ENCODE assay signal across 6 cellular contexts in genomic region chr9:113491147-113491546, GRCh38. TPM values are rescaled to one million over a fixed set of nuclear protein-coding genes. Genes with fewer than 3 reads are reported as not detected.
DNase-seq lines count a peak whose midpoint lies in the region; ATAC-seq and TF ChIP-seq lines count a peak whose summit lies in the region.
"Not testable (repeated sequence)": the region's sequence is repeated elsewhere in the genome, so short reads cannot be mapped to it uniquely, and the experiment has no call there.

No MANE protein-coding gene starts in this region.

- CTCF ChIA-PET in activated naive CD4-positive, alpha-beta T cell treated with anti-CD3 and anti-CD28 coated beads, Interleukin-2, amount 10 ng/mL, durations not matched to agents 7 days and 5 days (lab: Charles Lee): interaction anchor here (0.8 kb wide), 1 partner anchor 100 kb away, joined by 3 read pairs; no protein-coding TSS in a partner anchor

- not testable (repeated sequence) for H3K4me3 Mint-ChIP-seq in activated naive CD4-positive, alpha-beta T cell treated with anti-CD3 and anti-CD28 coated beads, Interleukin-2, amount 10 ng/mL, durations not matched to agents 7 days and 5 days

- H3K4me1 ChIP-seq in Karpas-422 (ENCODE audit: low read length): not testable (repeated sequence)
- H3K4me1 ChIP-seq in esophagus muscularis mucosa (peaks cover 30 to 66% (median 48%) of the 10 kb centered on the region in 4 donors), heart right ventricle (peaks cover 0 to 58% (median 33%) of the 10 kb centered on the region in 9 donors), psoas muscle (peaks cover 44% of the 10 kb centered on the region), thyroid gland (peaks cover 21 to 22% of the 10 kb centered on the region in 2 donors)

- H3K4me3 ChIP-seq in Karpas-422 (ENCODE audit: low read length); esophagus muscularis mucosa; heart right ventricle; psoas muscle; thyroid gland (replicated peaks in 1 of 3): not testable (repeated sequence)

- H3K9me3 Mint-ChIP-seq in activated naive CD4-positive, alpha-beta T cell treated with anti-CD3 and anti-CD28 coated beads, Interleukin-2, amount 10 ng/mL, durations not matched to agents 7 days and 5 days: not testable (repeated sequence)

- not testable (repeated sequence) for TF ChIP-seq EP300 in esophagus muscularis mucosa (IDR thresholded peaks at IDR 0.05)

- H3K27me3 ChIP-seq in Karpas-422 (ENCODE audit: low read length); esophagus muscularis mucosa; heart right ventricle; psoas muscle (ENCODE audit: insufficient read depth in 3 of 3, low read length in 2 of 3); thyroid gland: not testable (repeated sequence)

- H3K4me1 Mint-ChIP-seq in activated naive CD4-positive, alpha-beta T cell treated with anti-CD3 and anti-CD28 coated beads, Interleukin-2, amount 10 ng/mL, durations not matched to agents 7 days and 5 days: not testable (repeated sequence)

- not testable (repeated sequence) for H3K9me2 ChIP-seq in Karpas-422 (replicated peaks; ENCODE audit: insufficient read depth, low read length)

- not testable (repeated sequence) for H3K9me3 ChIP-seq in Karpas-422 (ENCODE audit: low read length); esophagus muscularis mucosa; heart right ventricle; psoas muscle; thyroid gland

- H3K9ac ChIP-seq in Karpas-422 (ENCODE audit: low read length): not testable (repeated sequence)

- not testable (repeated sequence) for H3K36me3 ChIP-seq in Karpas-422 (ENCODE audit: insufficient read depth, low read length); esophagus muscularis mucosa; heart right ventricle; psoas muscle (ENCODE audit: insufficient read depth in 1 of 2, low read depth in 1 of 2); thyroid gland

- peaks cover 21% of the 10 kb centered on the region for H3K27me3 Mint-ChIP-seq in activated naive CD4-positive, alpha-beta T cell treated with anti-CD3 and anti-CD28 coated beads, Interleukin-2, amount 10 ng/mL, durations not matched to agents 7 days and 5 days

- not testable (repeated sequence) for TF ChIP-seq POLR2A in esophagus muscularis mucosa (IDR thresholded peaks at IDR 0.05; ENCODE audit: low read depth); thyroid gland (IDR thresholded peaks at IDR 0.05)

- not testable (repeated sequence) for H2AFZ ChIP-seq in Karpas-422 (ENCODE audit: low read length)

- not testable (repeated sequence) for H3K27ac ChIP-seq in Karpas-422 (ENCODE audit: low read length)
- H3K27ac ChIP-seq in esophagus muscularis mucosa (replicated peaks in 1 of 4) (peak overlapping the region; percentile 59 to 78 (median 66)), heart right ventricle (peak overlapping the region in 9 of 10 donors; percentile 29 to 83 (median 69)), psoas muscle (peak overlapping the region; percentile 79), thyroid gland (peak overlapping the region in 2 of 3 donors; percentile 11 to 61)

- DNase-seq in Karpas-422: peak; percentile 17
- peak; percentile 11 for DNase-seq in activated naive CD4-positive, alpha-beta T cell treated with anti-CD3 and anti-CD28 coated beads, Interleukin-2, amount 10 ng/mL, durations not matched to agents 7 days and 5 days
- DNase-seq in esophagus muscularis mucosa (ENCODE audit: extremely low spot score); heart right ventricle; psoas muscle; thyroid gland: not testable (repeated sequence)

- ATAC-seq in heart right ventricle: not testable (repeated sequence)
- ATAC-seq in psoas muscle: peak; percentile 15 to 46 (median 42)

- H3K4me2 ChIP-seq in Karpas-422 (ENCODE audit: low read depth, low read length, poor library complexity, severe bottlenecking): not testable (repeated sequence)

- TF ChIP-seq CTCF in esophagus muscularis mucosa (IDR thresholded peaks at IDR 0.05); heart right ventricle (IDR thresholded peaks at IDR 0.05); psoas muscle (IDR thresholded peaks at IDR 0.05); thyroid gland (IDR thresholded peaks at IDR 0.05): not testable (repeated sequence)

- H3K79me2 ChIP-seq in Karpas-422 (ENCODE audit: low read length): not testable (repeated sequence)

- WGBS in esophagus muscularis mucosa: 86% methylated on average over 4 of the region's 4 CpGs
- WGBS in heart right ventricle, 2 donors: 85 to 86% methylated on average over 4 of the region's 4 CpGs
- 30 to 48% (median 35%) methylated on average over 4 of the region's 4 CpGs for WGBS in psoas muscle, 3 donors
- 77 to 82% methylated on average over 4 of the region's 4 CpGs for WGBS in thyroid gland, 2 donors

- H3K36me3 Mint-ChIP-seq in activated naive CD4-positive, alpha-beta T cell treated with anti-CD3 and anti-CD28 coated beads, Interleukin-2, amount 10 ng/mL, durations not matched to agents 7 days and 5 days: not testable (repeated sequence)

- not testable (repeated sequence) for H3K27ac Mint-ChIP-seq in activated naive CD4-positive, alpha-beta T cell treated with anti-CD3 and anti-CD28 coated beads, Interleukin-2, amount 10 ng/mL, durations not matched to agents 7 days and 5 days

- intact Hi-C loops in esophagus muscularis mucosa (cut with DNase I); thyroid gland (cut with DNase I): not testable (repeated sequence)
- intact Hi-C loops in heart right ventricle (cut with DNase I): loop anchor here in 1 of 10 donors (5.0 kb wide), 1 partner anchor 34 kb away; no protein-coding TSS in a partner anchor
- intact Hi-C loops in psoas muscle (cut with DNase I): loop anchor here in 1 of 2 donors (5.0 kb wide), 1 partner anchor 56 kb away; no protein-coding TSS in a partner anchor

- not testable (repeated sequence) for H4K20me1 ChIP-seq in Karpas-422 (ENCODE audit: insufficient read depth, low read depth, low read length)

RNA-seq across cellular contexts. Expression of gene RGS3, which starts 27.6 kb away (rescaled TPM):
- total RNA-seq in Karpas-422 (2014; rRNA removed; shearing (Covaris generic); ENCODE audit: low replicate concordance): 1.3 and 5.0 TPM in 2 replicates
- total RNA-seq in esophagus muscularis mucosa (100 to 1,000 TPM in 1 of 4 donors, 10 to 100 TPM in 3; 37.3 to 121 (median 68.5) TPM), heart right ventricle (100 to 1,000 TPM in 9 of 10 donors, 10 to 100 TPM in 1; 98.7 to 201 (median 140) TPM), psoas muscle (10 to 100 TPM; 10.6 to 38.1 (median 18.3) TPM), thyroid gland (10 to 100 TPM; 43.0 to 66.2 (median 55.6) TPM)
- polyA plus RNA-seq in heart right ventricle (100 to 1,000 TPM in 1 of 2 donors, 10 to 100 TPM in 1; 65.4 to 125 TPM), psoas muscle (10 to 100 TPM in 2 of 3 donors, 1 to 10 TPM in 1; 7.1 to 18.4 (median 12.8) TPM)
